ENCODE assay signal across 8 cellular contexts in genomic region chr22:37817705-37818311, GRCh38. TPM values are rescaled to one million over a fixed set of nuclear protein-coding genes. Genes with fewer than 3 reads are reported as not detected.
A peak's percentile ranks its signal among the peaks of the same experiment; 100 is the strongest.
DNase-seq lines count a peak whose midpoint lies in the region; ATAC-seq and TF ChIP-seq lines count a peak whose summit lies in the region.

No MANE protein-coding gene starts in this region.

- no CpG with 5 or more reads among the region's 27 CpGs for WGBS in trophoblast cell (ENCODE audit: extremely low coverage, insufficient coverage, insufficient read length)
- 7% methylated on average over 19 of the region's 27 CpGs; no CpG with 5 or more reads in 1 of the 2 donors for WGBS in thyroid gland, 2 donors

- no peak overlapping the region for H2AK5ac ChIP-seq in trophoblast cell (ENCODE audit: low read length)

- no peak overlapping the region for H3K23ac ChIP-seq in trophoblast cell (ENCODE audit: low read length)

- H3K4me1 ChIP-seq in Loucy (ENCODE audit: insufficient read depth, low read length, poor library complexity, severe bottlenecking) (no peaks in the 10 kb centered on the region), trophoblast cell (ENCODE audit: control insufficient read depth in 1 of 2, insufficient read depth in 2 of 2, low read length in 2 of 2) (peaks cover 8 to 15% of the 10 kb centered on the region in 2 experiments), thyroid gland (peaks cover 15 to 16% of the 10 kb centered on the region in 2 donors)

- no peak overlapping the region for H2BK12ac ChIP-seq in trophoblast cell (ENCODE audit: low read length)

- intact Hi-C loops in cardiac septum (cut with DNase I) = loop anchor here (1.0 to 10.0 kb wide), 3 partner anchors 45 to 149 kb away; no protein-coding TSS in a partner anchor
- intact Hi-C loops in thyroid gland (cut with DNase I) = loop anchor here (5.0 to 10.0 kb wide), 3 partner anchors 44 to 149 kb away; no protein-coding TSS in a partner anchor

- peak overlapping the region; percentile 21 for H3K27ac ChIP-seq in trophoblast cell (ENCODE audit: low read depth, low read length)
- no peak overlapping the region for H3K27ac ChIP-seq in thyroid gland

- H3K4me3 ChIP-seq in Loucy (ENCODE audit: low read length, poor library complexity, severe bottlenecking) (no peak overlapping the region), trophoblast cell (ENCODE audit: low read depth, low read length) (peak overlapping the region; percentile 54), thyroid gland (replicated peaks in 1 of 3) (peak overlapping the region in 1 of 3 donors; percentile 1)

- DNase-seq in SKM-1 (lab: John Stamatoyannopoulos, UW; ENCODE audit: unreplicated experiment) = peak; percentile 55
- peak; percentile 84 for DNase-seq in activated naive CD8-positive, alpha-beta T cell treated with anti-CD3 and anti-CD28 coated beads for 36 hours
- DNase-seq in cardiac septum (ENCODE audit: low spot score) = peak; percentile 90
- peak; percentile 75 to 91 for DNase-seq in trophoblast cell
- peak; percentile 81 to 84 for DNase-seq in thyroid gland

- TF ChIP-seq POLR2A in thyroid gland (IDR thresholded peaks at IDR 0.05) = peak in 1 of 2 donors; percentile 11

- H3K79me2 ChIP-seq in Loucy (ENCODE audit: insufficient read depth, low read length) = no peaks in the 10 kb centered on the region
- no peaks in the 10 kb centered on the region for H3K79me2 ChIP-seq in trophoblast cell (ENCODE audit: control insufficient read depth, insufficient read depth, low read length, poor library complexity)

- H3K9me3 ChIP-seq in Loucy (ENCODE audit: insufficient read depth, low read depth, low read length) (no peaks in the 10 kb centered on the region), trophoblast cell (ENCODE audit: insufficient read depth, low read depth, low read length) (peaks cover 7% of the 10 kb centered on the region), thyroid gland (no peaks in the 10 kb centered on the region)

- H3K27me3 ChIP-seq in Loucy (ENCODE audit: insufficient read depth, low read length, poor library complexity, severe bottlenecking) (no peaks in the 10 kb centered on the region), trophoblast cell (ENCODE audit: insufficient read depth, low read length) (peaks cover 10% of the 10 kb centered on the region), thyroid gland (no peaks in the 10 kb centered on the region)

- no peak overlapping the region for H3K27ac Mint-ChIP-seq in activated naive CD8-positive, alpha-beta T cell treated with anti-CD3 and anti-CD28 coated beads for 36 hours

- H3K4me1 Mint-ChIP-seq in activated naive CD8-positive, alpha-beta T cell treated with anti-CD3 and anti-CD28 coated beads for 36 hours = peaks cover 10% of the 10 kb centered on the region

- no peak overlapping the region for H2AFZ ChIP-seq in Loucy (ENCODE audit: low read length)
- H2AFZ ChIP-seq in trophoblast cell (ENCODE audit: insufficient read depth, low read length, poor library complexity) = peak overlapping the region; percentile 71

- H4K20me1 ChIP-seq in Loucy (ENCODE audit: insufficient read depth, low read length, poor library complexity, severe bottlenecking) = no peaks in the 10 kb centered on the region

- H3K79me1 ChIP-seq in trophoblast cell (ENCODE audit: low read length) = peaks cover 3% of the 10 kb centered on the region

- peak overlapping the region; percentile 2 for H3K4me3 Mint-ChIP-seq in activated naive CD8-positive, alpha-beta T cell treated with anti-CD3 and anti-CD28 coated beads for 36 hours

- no peaks in the 10 kb centered on the region for H3F3A ChIP-seq in Loucy (ENCODE audit: low read depth)

- no peak for ATAC-seq in GM18868 (IDR thresholded peaks at IDR 0.05; ENCODE audit: unreplicated experiment)

- peak overlapping the region; percentile 15 for H3K18ac ChIP-seq in trophoblast cell (ENCODE audit: low read length)

- H3K9ac ChIP-seq in Loucy (ENCODE audit: low read depth, low read length, poor library complexity, severe bottlenecking) (no peak overlapping the region), trophoblast cell (ENCODE audit: low read length) (peak overlapping the region; percentile 2)

- peak overlapping the region; percentile 4 for H4K91ac ChIP-seq in trophoblast cell (ENCODE audit: low read depth, low read length)

- no peaks in the 10 kb centered on the region for H3K9me3 Mint-ChIP-seq in activated naive CD8-positive, alpha-beta T cell treated with anti-CD3 and anti-CD28 coated beads for 36 hours

- H3K4ac ChIP-seq in trophoblast cell (ENCODE audit: low read depth, low read length) = no peak overlapping the region

- no peak overlapping the region for H3K4me2 ChIP-seq in Loucy (ENCODE audit: low read depth, low read length, poor library complexity, severe bottlenecking)
- H3K4me2 ChIP-seq in trophoblast cell (ENCODE audit: low read length) = peak overlapping the region; percentile 74

- H3K27me3 Mint-ChIP-seq in activated naive CD8-positive, alpha-beta T cell treated with anti-CD3 and anti-CD28 coated beads for 36 hours = peaks cover 40% of the 10 kb centered on the region

- no peak overlapping the region for H2BK120ac ChIP-seq in trophoblast cell (ENCODE audit: insufficient read depth, low read length, poor library complexity)

- H3K9me2 ChIP-seq in Loucy (replicated peaks; ENCODE audit: low read depth, low read length) = no peaks in the 10 kb centered on the region

- H4K8ac ChIP-seq in trophoblast cell (ENCODE audit: low read depth, low read length) = peak overlapping the region; percentile 52

- H4K12ac ChIP-seq in trophoblast cell (ENCODE audit: low read depth, low read length) = no peak overlapping the region

- H3K36me3 Mint-ChIP-seq in activated naive CD8-positive, alpha-beta T cell treated with anti-CD3 and anti-CD28 coated beads for 36 hours = no peaks in the 10 kb centered on the region

- TF ChIP-seq CTCF in GM12872 (IDR thresholded peaks at IDR 0.05; ENCODE audit: insufficient read depth, low read depth, low read length) (peak; percentile 95), Loucy (conservative IDR thresholded peaks at IDR 0.05; ENCODE audit: low read length) (peak; percentile 81), thyroid gland (IDR thresholded peaks at IDR 0.05) (peak; percentile 74 to 98 (median 92))

- H3K14ac ChIP-seq in trophoblast cell (ENCODE audit: low read length) = no peak overlapping the region

- H3K36me3 ChIP-seq in Loucy (ENCODE audit: insufficient read depth, low read length) (no peaks in the 10 kb centered on the region), trophoblast cell (ENCODE audit: control insufficient read depth in 1 of 2, insufficient read depth in 2 of 2, low read length in 2 of 2) (peaks cover 4 to 20% of the 10 kb centered on the region in 2 experiments), thyroid gland (peaks cover 0 to 3% of the 10 kb centered on the region in 2 donors)

- no peak overlapping the region for H2BK5ac ChIP-seq in trophoblast cell (ENCODE audit: low read depth, low read length, poor library complexity)

RNA-seq across cellular contexts. Expression of gene GALR3, which starts 5.4 kb away (rescaled TPM):
- not detected for total RNA-seq in activated naive CD8-positive, alpha-beta T cell treated with anti-CD3 and anti-CD28 coated beads for 36 hours
- total RNA-seq in cardiac septum (not detected), thyroid gland (not detected)
- not detected in 2 replicates for polyA plus RNA-seq in trophoblast cell (2013)

RNA-seq across cellular contexts. Expression of gene GCAT, which starts 10.1 kb away (rescaled TPM):
- 10 to 100 TPM; 11.6 to 12.9 TPM for total RNA-seq in activated naive CD8-positive, alpha-beta T cell treated with anti-CD3 and anti-CD28 coated beads for 36 hours
- total RNA-seq in cardiac septum (24.0 TPM), thyroid gland (10 to 100 TPM; 30.4 to 59.1 (median 38.2) TPM)
- polyA plus RNA-seq in trophoblast cell (2013) = 15.3 and 16.1 TPM in 2 replicates

RNA-seq across cellular contexts. Expression of gene ANKRD54, which starts 26.3 kb away (rescaled TPM):
- 10 to 100 TPM; 20.2 to 21.9 TPM for total RNA-seq in activated naive CD8-positive, alpha-beta T cell treated with anti-CD3 and anti-CD28 coated beads for 36 hours
- total RNA-seq in cardiac septum (15.7 TPM), thyroid gland (10 to 100 TPM; 54.7 to 75.9 (median 61.5) TPM)
- 12.6 and 12.9 TPM in 2 replicates for polyA plus RNA-seq in trophoblast cell (2013)

RNA-seq across cellular contexts. Expression of gene EIF3L, which starts 31.4 kb away (rescaled TPM):
- total RNA-seq in activated naive CD8-positive, alpha-beta T cell treated with anti-CD3 and anti-CD28 coated beads for 36 hours = 100 to 1,000 TPM; 656 to 671 TPM
- total RNA-seq in cardiac septum (255 TPM), thyroid gland (100 to 1,000 TPM; 423 to 557 (median 455) TPM)
- polyA plus RNA-seq in trophoblast cell (2013) = 550 and 552 TPM in 2 replicates
